In genomic region chr6:130574146-130574545, GRCh38 we compare ENCODE assay signal across 21 cellular contexts.
"Had no signal": no experiment of that assay in that cellular context is flagged by ENCODE, and none has a peak within 500 bp of the region (broad histone marks: within the 10 kb centered on the region; RNA-seq: fewer than 3 reads in every experiment).

No MANE protein-coding gene starts in this region.

- ATAC-seq: activated CD4-positive, CD25-positive, alpha-beta regulatory T cell treated with anti-CD3 and anti-CD28 coated beads, Interleukin-2, amount 50 U/mL, for 24 hours; activated CD8-positive, alpha-beta T cell treated with anti-CD3 and anti-CD28 coated beads, Interleukin-2, amount 10 ng/mL, durations not matched to agents 7 days and 5 days; body of pancreas had no signal

- H3K9me3 ChIP-seq: ascending aorta, body of pancreas, Peyer's patch had no signal

- DNase-seq: activated CD4-positive, alpha-beta T cell treated with anti-CD3 and anti-CD28 coated beads for 48 hours; activated CD4-positive, alpha-beta T cell treated with anti-CD3 and anti-CD28 coated beads, Interleukin-2, amount 50 U/mL, for 4 hours; activated CD8-positive, alpha-beta memory T cell treated with anti-CD3 and anti-CD28 coated beads, Interleukin-2, amount 50 U/mL, for 48 hours; activated CD8-positive, alpha-beta T cell treated with anti-CD3 and anti-CD28 coated beads, Interleukin-2, amount 10 ng/mL, durations not matched to agents 7 days and 5 days; activated naive CD4-positive, alpha-beta T cell treated with anti-CD3 and anti-CD28 coated beads, Interleukin-2, amount 50 U/mL, for 16 hours; activated naive CD8-positive, alpha-beta T cell treated with anti-CD3 and anti-CD28 coated beads, Interleukin-2, amount 10 ng/mL, durations not matched to agents 7 days and 5 days; activated T-cell treated with anti-CD3 and anti-CD28 coated beads, Interleukin-2, amount 50 U/mL, for 1 hour; amniotic stem cell; body of pancreas; central memory CD4-positive, alpha-beta T cell; Kasumi-1; NCI-H1048; NCI-H2029; NCI-H2107; NCI-H345; NCI-H510A; NCI-H748 treated with DMSO at 0.1 percent for 48 hours; Peyer's patch; SHP77 had no signal

- H3K27ac ChIP-seq: ascending aorta, body of pancreas, Peyer's patch had no signal

- H3K36me3 ChIP-seq: ascending aorta, Peyer's patch had no signal
